Comparison of ENCODE assay signal across 29 cellular contexts in genomic region chr10:118412918-118413317, GRCh38.
"Had no signal": no experiment of that assay in that cellular context is flagged by ENCODE, and none has a peak within 500 bp of the region (broad histone marks: within the 10 kb centered on the region; RNA-seq: fewer than 3 reads in every experiment).

No MANE protein-coding gene starts in this region.

- H3K27me3 ChIP-seq: ascending aorta, Peyer's patch had no signal

- H3K4me1 ChIP-seq: ascending aorta, Peyer's patch had no signal

- ATAC-seq: activated CD8-positive, alpha-beta T cell treated with anti-CD3 and anti-CD28 coated beads, Interleukin-2, amount 10 ng/mL, durations not matched to agents 7 days and 5 days; PC-3 had no signal

- H3K36me3 ChIP-seq: ascending aorta, Peyer's patch had no signal

- H3K9me3 ChIP-seq: ascending aorta, Peyer's patch had no signal

- DNase-seq: activated CD4-positive, alpha-beta T cell treated with anti-CD3 and anti-CD28 coated beads for 1 hour; activated CD4-positive, alpha-beta T cell treated with anti-CD3 and anti-CD28 coated beads for 48 hours; activated CD4-positive, alpha-beta T cell treated with anti-CD3 and anti-CD28 coated beads, Interleukin-2, amount 50 U/mL, for 48 hours; activated CD4-positive, CD25-positive, alpha-beta regulatory T cell; activated CD8-positive, alpha-beta T cell treated with anti-CD3 and anti-CD28 coated beads, Interleukin-2, amount 10 ng/mL, durations not matched to agents 7 days and 5 days; activated gamma-delta T cell; activated naive CD4-positive, alpha-beta T cell treated with Interleukin-2 at 50 U/mL for 16 hours; activated naive CD8-positive, alpha-beta T cell treated with anti-CD3 and anti-CD28 coated beads, Interleukin-2, amount 10 ng/mL, durations not matched to agents 7 days and 5 days; activated T-cell treated with anti-CD3 and anti-CD28 coated beads, Interleukin-2, amount 50 U/mL, for 24 hours; amygdala; caudate nucleus; Karpas-422; KBM-7; NCI-H1105; NCI-H1417 treated with DMSO at 0.1 percent for 48 hours; NCI-H187 treated with DMSO at 0.1 percent for 48 hours; NCI-H2081 treated with DMSO at 0.1 percent for 48 hours; NCI-H226; NCI-H524 treated with DMSO at 0.1 percent for 48 hours; NK-92 treated with Interleukin-12 subunit alpha and Interleukin-12 subunit beta, amount 100 ng/mL, for 24 hours; PC-3; Peyer's patch; RPMI8226; SW 1271; T-helper 1 cell; T-helper 2 cell; T-helper 9 cell had no signal

- H3K27ac ChIP-seq: ascending aorta, Peyer's patch, VCaP had no signal

- H3K4me3 ChIP-seq: ascending aorta, Peyer's patch had no signal
